27 cellular contexts compared by ENCODE assay signal in the genomic region with DNA sequence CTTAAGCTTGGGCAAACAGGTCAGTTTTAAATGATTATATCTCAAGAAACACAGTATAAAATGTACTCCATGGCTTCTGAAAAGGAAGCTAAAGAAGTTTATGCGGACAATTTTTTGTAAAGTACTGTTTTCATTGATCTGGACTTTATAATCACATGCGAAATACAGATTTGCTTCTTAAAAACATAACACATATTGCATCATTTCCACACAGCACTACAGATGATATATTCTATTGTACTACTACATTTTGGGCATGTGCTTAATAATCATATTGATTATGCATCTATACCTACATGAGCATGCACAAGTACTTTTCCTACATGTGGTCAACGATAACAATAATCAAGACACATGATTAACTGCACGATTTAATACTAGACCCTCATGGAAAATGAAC. TPM values are rescaled to one million over a fixed set of nuclear protein-coding genes. Genes with fewer than 3 reads are reported as not detected.
DNase-seq lines count a peak whose midpoint lies in the region; ATAC-seq, FAIRE-seq and TF ChIP-seq lines count a peak whose summit lies in the region.
"Had no signal": no experiment of that assay in that cellular context is flagged by ENCODE, and none has a peak within 500 bp of the region (broad histone marks: within the 10 kb centered on the region; RNA-seq: fewer than 3 reads in every experiment).

No MANE protein-coding gene starts in this region.

- H2AFZ ChIP-seq in HepG2 (ENCODE audit: low read length) (no peak overlapping the region), K562 (ENCODE audit: low read depth, low read length) (no peak overlapping the region)

- no peaks in the 10 kb centered on the region for H3K4me1 ChIP-seq in HepG2 (ENCODE audit: insufficient read depth, low read length)
- no peaks in the 10 kb centered on the region for H3K4me1 ChIP-seq in right lobe of liver
- no peaks in the 10 kb centered on the region for H3K4me1 ChIP-seq in HEK293 (ENCODE audit: control insufficient read depth, insufficient read depth, low read length)
- H3K4me1 ChIP-seq in K562 (replicated peaks in 1 of 2; ENCODE audit: control insufficient read depth in 2 of 2, insufficient read depth in 2 of 2, low read length in 2 of 2), result no peaks in the 10 kb centered on the region; a peak in 1 of 5 replicates
- H3K4me1 ChIP-seq: BE2C, BLaER1 had no signal

- no peaks in the 10 kb centered on the region for H3K4me1 Mint-ChIP-seq in activated T-cell treated with anti-CD3 and anti-CD28 coated beads, Interleukin-2, amount 50 U/mL, for 72 hours (ENCODE audit: low read depth)

- H3K79me2 ChIP-seq in HepG2 (ENCODE audit: insufficient read depth, low read length) (no peaks in the 10 kb centered on the region), K562 (ENCODE audit: control insufficient read depth, insufficient read depth, low read length) (no peaks in the 10 kb centered on the region)

- no peak overlapping the region for H3K9ac ChIP-seq in HepG2 (ENCODE audit: insufficient read depth, low read depth, low read length)
- H3K9ac ChIP-seq in K562 (ENCODE audit: insufficient read depth in 1 of 2, low read depth in 2 of 2, low read length in 2 of 2), result no peak overlapping the region
- H3K9ac ChIP-seq: BLaER1 had no signal

- no peak for DNase-seq in activated T-cell treated with anti-CD3 and anti-CD28 coated beads, Interleukin-2, amount 50 U/mL, for 72 hours
- DNase-seq in activated T-cell treated with anti-CD3 and anti-CD28 coated beads for 4 hours, result no peak
- DNase-seq in HepG2 (ENCODE audit: low spot score), result no peak
- no peak for DNase-seq in right lobe of liver
- DNase-seq in K562 (ENCODE audit: extremely low read depth in 1 of 4, low spot score in 3 of 4), result no peak
- DNase-seq: ACHN; BE2C; C1 segment of cervical spinal cord; CD4-positive, alpha-beta memory T cell; CD4-positive, CD25-positive, alpha-beta regulatory T cell; CD8-positive, alpha-beta memory T cell; COR-L47; DMS 273 treated with DMSO at 0.1 percent for 48 hours; DMS153; DMS53; DMS79; DND-41; EL; GDM1 had no signal

- FAIRE-seq in HepG2 (lab: Jason Lieb, UNC) (no peak), K562 (lab: Jason Lieb, UNC) (no peak)
- FAIRE-seq: GM12878, GM12892 had no signal

- peaks cover 3 to 17% of the 10 kb centered on the region in 2 donors for H3K36me3 Mint-ChIP-seq in activated T-cell treated with anti-CD3 and anti-CD28 coated beads, Interleukin-2, amount 50 U/mL, for 72 hours (ENCODE audit: insufficient read depth in 2 of 2)

- no peak overlapping the region for H3K27ac ChIP-seq in HepG2 (ENCODE audit: extremely low read length, insufficient read depth, low read length)
- H3K27ac ChIP-seq in right lobe of liver, result no peak overlapping the region
- no peak overlapping the region for H3K27ac ChIP-seq in HEK293 (ENCODE audit: extremely low read depth, low read depth, low read length)
- no peak overlapping the region for H3K27ac ChIP-seq in K562 (ENCODE audit: extremely low read depth, low read depth, low read length)
- H3K27ac ChIP-seq: 22Rv1, BLaER1 had no signal

- TF ChIP-seq CTCF in HepG2 (CRISPR knock-in tag; IDR thresholded peaks at IDR 0.05) (no peak), right lobe of liver (IDR thresholded peaks at IDR 0.05) (no peak), HEK293 (tag by site-specific recombination; IDR thresholded peaks at IDR 0.05) (no peak), K562 (IDR thresholded peaks at IDR 0.05 in 2 of 3, conservative IDR thresholded peaks at IDR 0.05 in 1 of 3; ENCODE audit: insufficient read depth in 2 of 3, low read depth in 1 of 3, low read length in 3 of 3) (no peak)

- H3K36me3 ChIP-seq in HepG2 (replicated peaks in 1 of 2; ENCODE audit: control insufficient read depth in 1 of 2, insufficient read depth in 2 of 2, low read length in 2 of 2) (peaks cover 9 to 31% of the 10 kb centered on the region in 2 experiments), right lobe of liver (peaks cover 0 to 24% (median 7%) of the 10 kb centered on the region in 4 donors), HEK293 (ENCODE audit: control insufficient read depth in 2 of 2, insufficient read depth in 1 of 2, low read length in 2 of 2) (peaks cover 58 to 62% of the 10 kb centered on the region in 2 experiments), K562 (ENCODE audit: control insufficient read depth, insufficient read depth, low read length) (peaks cover 68% of the 10 kb centered on the region)

- no peak for TF ChIP-seq EP300 in HepG2 (IDR thresholded peaks at IDR 0.05; ENCODE audit: low read depth in 2 of 2, low read length in 2 of 2)
- TF ChIP-seq EP300 in HepG2 (CRISPR knock-in tag; IDR thresholded peaks at IDR 0.05; ENCODE audit: borderline replicate concordance), result no peak
- TF ChIP-seq EP300 in K562 (IDR thresholded peaks at IDR 0.05; ENCODE audit: low read length), result no peak

- intact Hi-C loops in HepG2 (cut with micrococcal nuclease; ENCODE audit: unreplicated experiment) (no loop called here), right lobe of liver (cut with DNase I) (no loop called here), K562 (cut with micrococcal nuclease) (no loop called here)

- POLR2A ChIA-PET in HepG2 (lab: Yijun Ruan, JAX), result no interaction called here
- POLR2A ChIA-PET in HEK293 (lab: Yijun Ruan, JAX), result no interaction called here
- POLR2A ChIA-PET in K562 (lab: Yijun Ruan, JAX), result interaction anchor here (1.0 kb wide), 1 partner anchor 20 kb away, joined by 4 read pairs; no protein-coding TSS in a partner anchor

- peak overlapping the region; percentile 32 for H3K27ac Mint-ChIP-seq in activated T-cell treated with anti-CD3 and anti-CD28 coated beads, Interleukin-2, amount 50 U/mL, for 72 hours
- H3K27ac Mint-ChIP-seq: CD14-positive monocyte; CD8-positive, alpha-beta memory T cell had no signal

- H4K20me1 ChIP-seq in HepG2 (ENCODE audit: insufficient read depth, low read length), result no peaks in the 10 kb centered on the region
- no peaks in the 10 kb centered on the region for H4K20me1 ChIP-seq in K562 (replicated peaks; ENCODE audit: control insufficient read depth, insufficient read depth, low read length)
- H4K20me1 ChIP-seq: BLaER1 had no signal

- H3K4me3 ChIP-seq in HepG2 (replicated peaks in 1 of 3; ENCODE audit: insufficient read depth in 1 of 3, low read depth in 2 of 3, low read length in 3 of 3) (no peak overlapping the region), right lobe of liver (no peak overlapping the region), HEK293 (ENCODE audit: low read depth, low read length) (no peak overlapping the region), K562 (no peak overlapping the region)
- H3K4me3 ChIP-seq: BLaER1, GM12878 had no signal

- 95% methylated on average over 4 of the region's 4 CpGs for WGBS in HepG2 (ENCODE audit: low lambda C conversion rate)
- 92% methylated on average over 4 of the region's 4 CpGs for WGBS in right lobe of liver (ENCODE audit: insufficient coverage, low coverage, low lambda C conversion rate, missing lambda C conversion rate)
- WGBS in K562 (ENCODE audit: insufficient coverage, low coverage, missing lambda C conversion rate), result 87% methylated on average over 4 of the region's 4 CpGs

- H3K9me3 Mint-ChIP-seq in activated T-cell treated with anti-CD3 and anti-CD28 coated beads, Interleukin-2, amount 50 U/mL, for 72 hours, result no peaks in the 10 kb centered on the region
- H3K9me3 Mint-ChIP-seq: CD14-positive monocyte; CD4-positive, alpha-beta memory T cell; CD4-positive, CD25-positive, alpha-beta regulatory T cell; CD8-positive, alpha-beta memory T cell had no signal

- no peaks in the 10 kb centered on the region for H3K27me3 Mint-ChIP-seq in activated T-cell treated with anti-CD3 and anti-CD28 coated beads, Interleukin-2, amount 50 U/mL, for 72 hours (ENCODE audit: low read depth)
- H3K27me3 Mint-ChIP-seq: CD4-positive, alpha-beta memory T cell; CD4-positive, CD25-positive, alpha-beta regulatory T cell; CD8-positive, alpha-beta memory T cell had no signal

- H3K4me3 Mint-ChIP-seq in activated T-cell treated with anti-CD3 and anti-CD28 coated beads, Interleukin-2, amount 50 U/mL, for 72 hours, result no peak overlapping the region
- H3K4me3 Mint-ChIP-seq: CD14-positive monocyte; CD4-positive, alpha-beta memory T cell; CD4-positive, CD25-positive, alpha-beta regulatory T cell; CD8-positive, alpha-beta memory T cell had no signal

- in situ Hi-C loops in HepG2 (cut with HindIII; ENCODE audit: extremely low pct_ligation_motif_present, low pct_unique_long_range_greater_than_20kb) (no loop called here), K562 (cut with MboI) (no loop called here)

- no peaks in the 10 kb centered on the region for H3K9me1 ChIP-seq in K562 (ENCODE audit: control insufficient read depth, insufficient read depth, low read length)

- CTCF ChIA-PET in HepG2 (lab: Yijun Ruan, JAX; ENCODE audit: low intra/inter-chr PET ratio, low total read pairs), result no interaction called here
- CTCF ChIA-PET in HEK293 (lab: Yijun Ruan, JAX), result no interaction called here
- CTCF ChIA-PET in K562 (lab: Yijun Ruan, JAX; ENCODE audit: low intra/inter-chr PET ratio), result no interaction called here

- no peaks in the 10 kb centered on the region for H3K27me3 ChIP-seq in HepG2 (ENCODE audit: control insufficient read depth in 1 of 2, insufficient read depth in 2 of 2, low read length in 2 of 2)
- no peaks in the 10 kb centered on the region for H3K27me3 ChIP-seq in right lobe of liver
- no peaks in the 10 kb centered on the region for H3K27me3 ChIP-seq in K562 (ENCODE audit: control insufficient read depth in 2 of 2, insufficient read depth in 2 of 2, low read length in 2 of 2)
- H3K27me3 ChIP-seq: BE2C, BLaER1 had no signal

- ATAC-seq in activated T-cell treated with anti-CD3 and anti-CD28 coated beads, Interleukin-2, amount 50 U/mL, for 72 hours (replicated peaks in 1 of 2), result no peak
- ATAC-seq in HepG2, result no peak
- no peak for ATAC-seq in right lobe of liver
- no peak for ATAC-seq in K562
- no peak for ATAC-seq in GM18498 (IDR thresholded peaks at IDR 0.05; ENCODE audit: unreplicated experiment)
- no peak for ATAC-seq in GM19035 (IDR thresholded peaks at IDR 0.05; ENCODE audit: unreplicated experiment)
- ATAC-seq: GM12878 had no signal

- H3K9me3 ChIP-seq in HepG2 (ENCODE audit: low read length) (no peaks in the 10 kb centered on the region), right lobe of liver (no peaks in the 10 kb centered on the region), HEK293 (ENCODE audit: control insufficient read depth, insufficient read depth, low read depth, low read length) (no peaks in the 10 kb centered on the region), K562 (replicated peaks; ENCODE audit: control insufficient read depth, insufficient read depth, low read depth, low read length) (no peaks in the 10 kb centered on the region)
- H3K9me3 ChIP-seq: BE2C, BLaER1 had no signal

- TF ChIP-seq RAD21 in HepG2 (CRISPR knock-in tag; IDR thresholded peaks at IDR 0.05), result no peak
- TF ChIP-seq RAD21 in K562 (CRISPR knock-in tag; conservative IDR thresholded peaks at IDR 0.05 in 1 of 2, IDR thresholded peaks at IDR 0.05 in 1 of 2), result no peak

- H3K4me2 ChIP-seq in HepG2 (ENCODE audit: low read depth, low read length), result no peak overlapping the region
- no peak overlapping the region for H3K4me2 ChIP-seq in K562 (ENCODE audit: insufficient read depth, low read length)
- H3K4me2 ChIP-seq: BLaER1 had no signal

- BruUV-seq in HepG2 (replicated peaks; lab: Mats Ljungman, UMichigan), result no TSS peak
- BruUV-seq in K562 (replicated peaks; lab: Mats Ljungman, UMichigan), result no TSS peak

- TF ChIP-seq POLR2A in HepG2 (IDR thresholded peaks at IDR 0.05; ENCODE audit: insufficient read depth in 1 of 2, low read depth in 2 of 2, low read length in 2 of 2) (no peak), right lobe of liver (IDR thresholded peaks at IDR 0.05) (no peak), K562 (conservative IDR thresholded peaks at IDR 0.05) (no peak)

RNA-seq across cellular contexts. Expression of gene TRIM37, which starts 22.5 kb away (rescaled TPM):
- total RNA-seq in activated T-cell treated with anti-CD3 and anti-CD28 coated beads, Interleukin-2, amount 50 U/mL, for 72 hours, result 10 to 100 TPM; 26.3 to 31.1 TPM
- total RNA-seq in HepG2 (2016; rRNA removed; fragmentation: Illumina TruSeq; extraction: Trizol) (39.1 and 48.1 TPM in 2 replicates), right lobe of liver (10 to 100 TPM in 1 of 6 experiments, 1 to 10 TPM in 5; 7.2 to 11.0 (median 9.0) TPM), K562 (2014; rRNA removed) (19.7 and 20.4 TPM in 2 replicates), K562 (2014; rRNA removed; fragmentation: Illumina TruSeq; extraction: Trizol) (30.3 and 31.3 TPM in 2 replicates), K562 (2015; rRNA removed; fragmentation: Illumina TruSeq; extraction: Trizol) (28.4 and 31.4 TPM in 2 replicates), K562 (2021) (22.3 and 25.0 TPM in 2 replicates)
- total RNA-seq in HepG2 (2016; cell fraction: cytosol; rRNA removed; fragmentation: Illumina TruSeq; extraction: Trizol; ENCODE audit: low read depth), result 12.1 and 14.0 TPM in 2 replicates
- 39.2 and 51.8 TPM in 2 replicates for total RNA-seq in HepG2 (2016; cell fraction: insoluble cytoplasmic fraction; rRNA removed; fragmentation: Illumina TruSeq; extraction: Trizol)
- total RNA-seq in HepG2 (2016; cell fraction: membrane; rRNA removed; fragmentation: Illumina TruSeq; extraction: Trizol), result 27.1 and 27.4 TPM in 2 replicates
- total RNA-seq in HepG2 (2016; cell fraction: nucleus; rRNA removed; fragmentation: Illumina TruSeq; extraction: Trizol), result 30.4 and 38.6 TPM in 2 replicates
- polyA plus RNA-seq in HepG2 (2011; rRNA removed) (10.1 and 12.4 TPM in 2 replicates), K562 (2011; rRNA removed) (28.0 and 30.3 TPM in 2 replicates), K562 (2014; fragmentation: Illumina TruSeq; extraction: Trizol) (18.4 and 23.8 TPM in 2 replicates), K562 (2014; fragmentation: Nextera tagmentation; extraction: Ambion mirVana) (1 to 10 TPM; 4.5 to 8.6 TPM), K562 (2014; rRNA removed) (15.7 and 18.2 TPM in 2 replicates)
- polyA plus RNA-seq in HepG2 (2011; cell fraction: cytosol; rRNA removed), result 5.2 and 7.4 TPM in 2 replicates
- 7.8 and 8.1 TPM in 2 replicates for polyA plus RNA-seq in HepG2 (2011; cell fraction: nucleus; rRNA removed)
- 10.9 and 11.7 TPM in 2 replicates for polyA plus RNA-seq in HepG2 (2012)
- 3.1 and 3.7 TPM in 2 replicates for polyA plus RNA-seq in HepG2 (2016; cell fraction: cytosol; fragmentation: Illumina TruSeq; extraction: Trizol; ENCODE audit: low read depth)
- 32.9 and 34.8 TPM in 2 replicates for polyA plus RNA-seq in HepG2 (2016; cell fraction: insoluble cytoplasmic fraction; fragmentation: Illumina TruSeq; extraction: Trizol; ENCODE audit: low read depth)
- polyA plus RNA-seq in HepG2 (2016; cell fraction: membrane; fragmentation: Illumina TruSeq; extraction: Trizol; ENCODE audit: low read depth), result 10.8 and 11.4 TPM in 2 replicates
- 30.6 and 31.5 TPM in 2 replicates for polyA plus RNA-seq in HepG2 (2016; cell fraction: nucleus; fragmentation: Illumina TruSeq; extraction: Trizol; ENCODE audit: insufficient read depth, low read depth)
- polyA minus RNA-seq in HepG2 (2011; rRNA and poly(A)+ RNA removed; ENCODE audit: low replicate concordance), result 42.6 and 98.7 TPM in 2 replicates
- 9.7 and 11.4 TPM in 2 replicates for polyA minus RNA-seq in HepG2 (2011; cell fraction: cytosol; rRNA and poly(A)+ RNA removed)
- 44.3 and 55.3 TPM in 2 replicates for polyA minus RNA-seq in HepG2 (2011; cell fraction: nucleus; rRNA and poly(A)+ RNA removed)
- total RNA-seq in K562 (2011; cell fraction: chromatin; rRNA removed; ENCODE audit: low replicate concordance), result 83.1 and 102 TPM in 2 replicates
- 31.0 and 48.2 TPM in 2 replicates for total RNA-seq in K562 (2011; cell fraction: nucleolus; rRNA removed)
- 47.7 and 71.5 TPM in 2 replicates for total RNA-seq in K562 (2011; cell fraction: nucleoplasm; rRNA removed)
- 7.3 and 11.6 TPM in 2 replicates for polyA plus RNA-seq in K562 (2011; cell fraction: cytosol; rRNA removed)
- 18.4 and 21.2 TPM in 2 replicates for polyA plus RNA-seq in K562 (2011; cell fraction: nucleus; rRNA removed)
- polyA plus RNA-seq in K562 (2012), result 14.2 and 21.0 TPM in 2 replicates
- polyA minus RNA-seq in K562 (2011; rRNA and poly(A)+ RNA removed), result 57.4 and 60.9 TPM in 2 replicates
- 17.5 and 24.7 TPM in 2 replicates for polyA minus RNA-seq in K562 (2011; cell fraction: cytosol; rRNA and poly(A)+ RNA removed)
- polyA minus RNA-seq in K562 (2011; cell fraction: nucleus; rRNA and poly(A)+ RNA removed), result 25.7 and 44.2 TPM in 2 replicates
